8 cellular contexts compared by ENCODE assay signal in the genomic region with DNA sequence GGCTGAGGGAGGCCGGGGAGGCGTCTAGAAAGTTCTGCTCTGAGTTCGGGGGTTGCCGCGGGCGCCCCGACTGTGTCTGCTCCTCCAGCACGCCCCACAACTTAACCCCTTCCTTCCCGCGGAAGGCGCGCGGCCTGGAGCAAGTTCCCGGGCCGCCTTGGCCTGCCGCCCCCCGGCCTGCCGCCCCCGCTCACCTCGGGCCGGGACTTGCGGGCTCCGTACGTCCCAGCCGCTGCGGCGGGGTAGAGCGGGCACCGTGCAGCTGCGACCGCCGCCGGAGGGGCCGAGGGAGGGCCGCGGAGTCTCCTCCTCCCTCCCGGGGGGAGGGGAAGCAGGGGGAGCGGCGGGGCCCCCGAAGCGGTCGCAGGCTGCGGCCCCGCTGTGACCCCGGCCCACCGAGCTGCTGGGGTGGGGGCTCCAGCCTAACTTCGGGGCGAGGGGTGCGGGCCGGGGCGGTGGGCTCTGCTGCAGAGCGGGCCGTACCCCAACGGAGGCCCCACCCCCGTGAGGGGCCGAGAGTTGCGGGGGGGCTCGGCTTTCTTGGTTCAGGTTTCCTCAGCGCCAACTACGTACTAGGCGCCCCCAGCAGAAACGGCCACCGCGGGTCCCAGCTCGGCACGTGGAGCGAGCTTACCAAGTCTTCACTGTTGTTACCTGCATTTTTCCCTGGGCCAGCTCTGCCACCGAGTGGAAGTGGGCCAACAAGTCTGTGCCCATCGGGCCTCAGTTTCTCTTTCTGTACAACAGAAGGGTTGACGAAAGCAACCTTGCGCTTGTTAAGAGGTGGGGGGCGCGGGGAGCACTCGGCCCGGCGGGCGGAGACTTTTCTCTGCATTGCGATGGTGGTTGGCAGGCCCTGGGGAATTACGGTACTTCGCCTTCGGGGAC. TPM values are rescaled to one million over a fixed set of nuclear protein-coding genes. Genes with fewer than 3 reads are reported as not detected.
DNase-seq lines count a peak whose midpoint lies in the region; ATAC-seq and TF ChIP-seq lines count a peak whose summit lies in the region.

A gene (minus strand): TSS at position 266 of the 888 bp plus-strand sequence. CDS start 7,394 bp downstream, outside the sequence.

- H3K36me3 Mint-ChIP-seq in Caco-2 (ENCODE audit: insufficient read depth, unreplicated experiment): peaks cover 15% of the 10 kb centered on the region

- H3K27ac Mint-ChIP-seq in Caco-2 (ENCODE audit: unreplicated experiment): peak within 1 kb of the TSS; percentile 72

- H3K27me3 Mint-ChIP-seq in Caco-2 (ENCODE audit: insufficient read depth, unreplicated experiment): no peaks in the 10 kb centered on the region

- POLR2A ChIA-PET in Caco-2 (lab: Charles Lee): interaction anchor here (0.7 to 1.0 kb wide), 2 partner anchors 56 to 64 kb away, joined by 3 read pairs; no protein-coding TSS in a partner anchor

- peak within 1 kb of the TSS; percentile 74 for H3K4me3 Mint-ChIP-seq in Caco-2 (ENCODE audit: unreplicated experiment)

- H3K27ac ChIP-seq in mesodermal cell (ENCODE audit: low read depth, low read length, severe bottlenecking): peak within 1 kb of the TSS; percentile 89
- peak within 1 kb of the TSS; percentile 51 for H3K27ac ChIP-seq in substantia nigra (ENCODE audit: low read depth, low read length, poor library complexity, severe bottlenecking)

- CTCF ChIA-PET in Caco-2 (lab: Charles Lee): interaction anchor here (0.6 to 1.7 kb wide), 2 partner anchors 8 to 37 kb away, joined by 5 to 7 read pairs; no protein-coding TSS in a partner anchor

- 1% methylated on average over 41 to 55 of the region's 81 CpGs for WGBS in mesodermal cell (ENCODE audit: insufficient coverage in 2 of 2), 2 experiments

- H3K27me3 ChIP-seq in Caco-2 (replicated peaks; ENCODE audit: control insufficient read depth, insufficient read depth, low read length): no peaks in the 10 kb centered on the region

- BruUV-seq in Caco-2 (replicated peaks; lab: Mats Ljungman, UMichigan): no TSS peak

- DNase-seq in Caco-2 (peak in 1 of 2 experiments; percentile 34), substantia nigra (lab: John Stamatoyannopoulos, UW) (peak in 2 of 49 donors; percentile 57 to 66), globus pallidus (ENCODE audit: low spot score) (no peak)
- peak; percentile 47 for DNase-seq in effector CD8-positive, alpha-beta T cell (lab: John Stamatoyannopoulos, UW)

- intact Hi-C loops in Caco-2 (cut with micrococcal nuclease; ENCODE audit: unreplicated experiment): no loop called here

- H3K4me3 ChIP-seq in Caco-2 (ENCODE audit: low read depth, low read length): peak within 1 kb of the TSS; percentile 56
- peak within 1 kb of the TSS; percentile 86 for H3K4me3 ChIP-seq in WI38 (ENCODE audit: low read depth, low read length)
- peak within 1 kb of the TSS; percentile 59 for H3K4me3 ChIP-seq in mesodermal cell (ENCODE audit: extremely low read depth, insufficient read depth, low read length, poor library complexity, severe bottlenecking)

- H3K9me3 ChIP-seq in Caco-2: no peaks in the 10 kb centered on the region
- H3K9me3 ChIP-seq in mesodermal cell (ENCODE audit: control insufficient read depth, low read length): no peaks in the 10 kb centered on the region

- H3K9me3 Mint-ChIP-seq in Caco-2 (ENCODE audit: unreplicated experiment): no peaks in the 10 kb centered on the region

- H3K4me1 Mint-ChIP-seq in Caco-2 (ENCODE audit: low read depth, unreplicated experiment): peaks cover 9% of the 10 kb centered on the region

- H3K36me3 ChIP-seq in Caco-2 (ENCODE audit: control insufficient read depth, insufficient read depth, low read length) (no peaks in the 10 kb centered on the region; the same call in 1 of the 2 replicates), mesodermal cell (ENCODE audit: control insufficient read depth, insufficient read depth, low read length) (no peaks in the 10 kb centered on the region)

- ATAC-seq in GM19463 (IDR thresholded peaks at IDR 0.05; ENCODE audit: unreplicated experiment) (peak; percentile 22), HG03558 (IDR thresholded peaks at IDR 0.05; ENCODE audit: extremely low read depth, unreplicated experiment) (peak; percentile 9)

- no peak for TF ChIP-seq CTCF in Caco-2 (IDR thresholded peaks at IDR 0.05; ENCODE audit: insufficient read depth in 1 of 2, low read depth in 1 of 2, low read length in 1 of 2, severe bottlenecking in 1 of 2, unreplicated experiment in 1 of 2)
- TF ChIP-seq CTCF in WI38 (IDR thresholded peaks at IDR 0.05; ENCODE audit: low read depth, low read length): no peak

- H3K4me1 ChIP-seq in Caco-2 (peaks cover 5% of the 10 kb centered on the region; the same call in 1 of the 2 replicates), mesodermal cell (ENCODE audit: control insufficient read depth, insufficient read depth, low read length, poor library complexity, severe bottlenecking) (peaks cover 32% of the 10 kb centered on the region)

RNA-seq across cellular contexts. Expression of the gene that starts here (rescaled TPM):
- total RNA-seq in Caco-2 (2022): 9.1 and 11.8 TPM in 2 replicates
- polyA plus RNA-seq in mesodermal cell (2013, experiment 1 of 2): 10.6 TPM
- 12.0 TPM for polyA plus RNA-seq in mesodermal cell (2013, experiment 2 of 2)
